In genomic region chr6:10615675-10616074, GRCh38 we compare ENCODE assay signal across 24 cellular contexts.
"Had no signal": no experiment of that assay in that cellular context is flagged by ENCODE, and none has a peak within 500 bp of the region (broad histone marks: within the 10 kb centered on the region; RNA-seq: fewer than 3 reads in every experiment).

No MANE protein-coding gene starts in this region.

- H3K9me3 Mint-ChIP-seq: activated naive CD4-positive, alpha-beta T cell treated with anti-CD3 and anti-CD28 coated beads, Interleukin-2, amount 50 U/mL, for 24 hours had no signal

- H3K27ac Mint-ChIP-seq: activated CD8-positive, alpha-beta T cell treated with anti-CD3 and anti-CD28 coated beads, Interleukin-2, amount 10 ng/mL, durations not matched to agents 7 days and 5 days; activated naive CD4-positive, alpha-beta T cell treated with anti-CD3 and anti-CD28 coated beads, Interleukin-2, amount 50 U/mL, for 24 hours had no signal

- H3K27me3 ChIP-seq: breast epithelium had no signal

- H3K4me1 ChIP-seq: breast epithelium had no signal

- DNase-seq: activated CD4-positive, alpha-beta T cell treated with anti-CD3 and anti-CD28 coated beads for 48 hours; activated CD4-positive, alpha-beta T cell treated with anti-CD3 and anti-CD28 coated beads, Interleukin-2, amount 50 U/mL, for 4 hours; activated CD8-positive, alpha-beta memory T cell treated with anti-CD3 and anti-CD28 coated beads, Interleukin-2, amount 50 U/mL, for 48 hours; activated CD8-positive, alpha-beta T cell treated with anti-CD3 and anti-CD28 coated beads, Interleukin-2, amount 10 ng/mL, durations not matched to agents 7 days and 5 days; activated naive CD4-positive, alpha-beta T cell; activated T-cell treated with anti-CD3 and anti-CD28 coated beads, Interleukin-2, amount 50 U/mL, for 1 hour; aorta; caudate nucleus; Karpas-422; MM.1S; NCI-H1048; NCI-H146; NCI-H1930; NCI-H2171; NCI-H226; NCI-H526 treated with DMSO at 0.1 percent for 48 hours; RPMI8226; T-helper 1 cell; WERI-Rb-1 had no signal

- H3K4me3 ChIP-seq: breast epithelium, SK-N-MC had no signal

- H3K27me3 Mint-ChIP-seq: activated naive CD4-positive, alpha-beta T cell treated with anti-CD3 and anti-CD28 coated beads, Interleukin-2, amount 50 U/mL, for 24 hours had no signal

- H3K36me3 ChIP-seq: breast epithelium, WERI-Rb-1 had no signal

- H3K4me1 Mint-ChIP-seq: activated naive CD4-positive, alpha-beta T cell treated with anti-CD3 and anti-CD28 coated beads, Interleukin-2, amount 50 U/mL, for 24 hours had no signal

- H3K9me3 ChIP-seq: breast epithelium had no signal

- H3K27ac ChIP-seq: breast epithelium, SK-N-MC, WERI-Rb-1 had no signal

- H3K4me3 Mint-ChIP-seq: activated CD8-positive, alpha-beta T cell treated with anti-CD3 and anti-CD28 coated beads, Interleukin-2, amount 10 ng/mL, durations not matched to agents 7 days and 5 days; activated naive CD4-positive, alpha-beta T cell treated with anti-CD3 and anti-CD28 coated beads, Interleukin-2, amount 50 U/mL, for 24 hours had no signal

- ATAC-seq: activated CD4-positive, CD25-positive, alpha-beta regulatory T cell treated with anti-CD3 and anti-CD28 coated beads, Interleukin-2, amount 50 U/mL, for 24 hours; activated CD8-positive, alpha-beta T cell treated with anti-CD3 and anti-CD28 coated beads, Interleukin-2, amount 10 ng/mL, durations not matched to agents 7 days and 5 days; Right ventricle myocardium inferior had no signal
